ENCODE assay signal across 8 cellular contexts in genomic region chr16:80084614-80085013, GRCh38.
DNase-seq lines count a peak whose midpoint lies in the region; ATAC-seq, FAIRE-seq and TF ChIP-seq lines count a peak whose summit lies in the region.

No MANE protein-coding gene starts in this region.

- intact Hi-C loops in mammary epithelial cell (cut with micrococcal nuclease): loop anchor here (1.0 to 10.0 kb wide), 8 partner anchors 87 to 1962 kb away; no protein-coding TSS in a partner anchor
- intact Hi-C loops in kidney (cut with DNase I): no loop called here
- intact Hi-C loops in thyroid gland (cut with DNase I): no loop called here

- WGBS in mammary epithelial cell (ENCODE audit: low coverage, missing lambda C conversion rate): 51% methylated on average over 5 of the region's 5 CpGs
- 14 to 17% methylated on average over 5 of the region's 5 CpGs for whole genome bisulfite sequencing in thyroid gland, 2 donors

- H3K27me3 ChIP-seq in mammary epithelial cell (ENCODE audit: insufficient read depth, low read length) (no peaks in the 10 kb centered on the region), thyroid gland (no peaks in the 10 kb centered on the region)

- H3K4me2 ChIP-seq in mammary epithelial cell (ENCODE audit: insufficient read depth, low read depth, low read length): no peak overlapping the region

- H3K79me2 ChIP-seq in mammary epithelial cell (ENCODE audit: insufficient read depth, low read length): no peaks in the 10 kb centered on the region

- no peak for ATAC-seq in GM19452 (IDR thresholded peaks at IDR 0.05; ENCODE audit: unreplicated experiment)
- ATAC-seq in HG03139 (IDR thresholded peaks at IDR 0.05; ENCODE audit: unreplicated experiment): no peak

- CTCF ChIA-PET in mammary epithelial cell (lab: Charles Lee; ENCODE audit: low non-redundant PET): interaction anchor here (0.6 kb wide), 1 partner anchor 19 kb away, joined by 4 read pairs; no protein-coding TSS in a partner anchor

- DNase-seq in EH (ENCODE audit: low read depth) (peak; percentile 30), LNCaP clone FGC (ENCODE audit: low read depth) (no peak), mammary epithelial cell (peak; percentile 57), kidney (no peak), thyroid gland (peak; percentile 56 to 61), NCI-H2081 (lab: John Stamatoyannopoulos, UW) (no peak)

- dilution Hi-C loops in mammary epithelial cell (cut with HindIII; ENCODE audit: low sequenced_read_pairs): no loop called here

- peak; percentile 85 for TF ChIP-seq CTCF in LNCaP clone FGC (IDR thresholded peaks at IDR 0.05; ENCODE audit: control insufficient read depth, extremely low read depth, insufficient read depth)
- peak; percentile 58 to 72 for TF ChIP-seq CTCF in mammary epithelial cell (conservative IDR thresholded peaks at IDR 0.05 in 1 of 2, IDR thresholded peaks at IDR 0.05 in 1 of 2; ENCODE audit: extremely low read depth in 1 of 2, insufficient read depth in 1 of 2, low read depth in 1 of 2, low read length in 2 of 2)
- TF ChIP-seq CTCF in kidney (IDR thresholded peaks at IDR 0.05; ENCODE audit: borderline replicate concordance, extremely low read depth, insufficient read depth): peak; percentile 76
- TF ChIP-seq CTCF in thyroid gland (IDR thresholded peaks at IDR 0.05): peak in 5 of 6 experiments; percentile 38 to 83 (median 68)

- H3K4me1 ChIP-seq in mammary epithelial cell (ENCODE audit: insufficient read depth, low read length) (no peaks in the 10 kb centered on the region), kidney (ENCODE audit: control insufficient read depth in 1 of 2, insufficient read depth in 1 of 2, low read depth in 1 of 2, low read length in 2 of 2) (peaks cover 0 to 12% of the 10 kb centered on the region in 2 donors), thyroid gland (peaks cover 0 to 6% of the 10 kb centered on the region in 2 donors)

- no peaks in the 10 kb centered on the region for H3K36me3 ChIP-seq in mammary epithelial cell (ENCODE audit: insufficient read depth, low read length)
- no peaks in the 10 kb centered on the region for H3K36me3 ChIP-seq in kidney (ENCODE audit: control insufficient read depth in 1 of 2, insufficient read depth in 2 of 2, low read length in 2 of 2)
- no peaks in the 10 kb centered on the region for H3K36me3 ChIP-seq in thyroid gland

- H3K4me3 ChIP-seq in LNCaP clone FGC (ENCODE audit: low read depth, low read length): no peak overlapping the region
- no peak overlapping the region for H3K4me3 ChIP-seq in mammary epithelial cell (replicated peaks in 1 of 3; ENCODE audit: insufficient read depth in 1 of 3, low read depth in 2 of 3, low read length in 3 of 3)
- H3K4me3 ChIP-seq in kidney (ENCODE audit: low read length in 2 of 2): no peak overlapping the region
- H3K4me3 ChIP-seq in thyroid gland (replicated peaks in 1 of 3): no peak overlapping the region

- TF ChIP-seq POLR2A in thyroid gland (IDR thresholded peaks at IDR 0.05): no peak

- BruUV-seq in mammary epithelial cell (replicated peaks; lab: Mats Ljungman, UMichigan): no TSS peak

- FAIRE-seq in kidney (lab: Jason Lieb, UNC): no peak

- H3K9ac ChIP-seq in mammary epithelial cell (ENCODE audit: insufficient read depth, low read length): no peak overlapping the region
- H3K9ac ChIP-seq in kidney (ENCODE audit: low read length in 2 of 2): peak overlapping the region in 1 of 2 donors; percentile 32

- in situ Hi-C loops in mammary epithelial cell (cut with MboI; ENCODE audit: low sequenced_read_pairs in 2 of 2): no loop called here

- H2AFZ ChIP-seq in mammary epithelial cell (ENCODE audit: low read depth, low read length): no peak overlapping the region

- H3K27ac ChIP-seq in mammary epithelial cell (ENCODE audit: insufficient read depth, low read depth, low read length): no peak overlapping the region
- peak overlapping the region in 1 of 2 donors; percentile 60 for H3K27ac ChIP-seq in kidney (ENCODE audit: low read depth in 2 of 2, low read length in 2 of 2)
- H3K27ac ChIP-seq in thyroid gland: no peak overlapping the region

- no peaks in the 10 kb centered on the region for H4K20me1 ChIP-seq in mammary epithelial cell (ENCODE audit: insufficient read depth, low read length)

- H3K9me3 ChIP-seq in mammary epithelial cell (replicated peaks; ENCODE audit: insufficient read depth, low read length) (no peaks in the 10 kb centered on the region), kidney (ENCODE audit: control insufficient read depth in 1 of 2, low read length in 2 of 2) (no peaks in the 10 kb centered on the region), thyroid gland (no peaks in the 10 kb centered on the region)

Comparison
In these comparisons a context has a peak if more than half of its experiments do, and no peak if none do; other contexts are left out.
1. DNase-seq: peak in EH (single experiment), mammary epithelial cell (single experiment) and thyroid gland (2 of 2); none in LNCaP clone FGC (single experiment), kidney (single experiment) and NCI-H2081 (0 of 2).
2. Peak in every context shown above with its lines, with median percentiles within 50 percentile points of each other: CTCF ChIP-seq.